ENCODE assay signal across 14 cellular contexts in the genomic region with DNA sequence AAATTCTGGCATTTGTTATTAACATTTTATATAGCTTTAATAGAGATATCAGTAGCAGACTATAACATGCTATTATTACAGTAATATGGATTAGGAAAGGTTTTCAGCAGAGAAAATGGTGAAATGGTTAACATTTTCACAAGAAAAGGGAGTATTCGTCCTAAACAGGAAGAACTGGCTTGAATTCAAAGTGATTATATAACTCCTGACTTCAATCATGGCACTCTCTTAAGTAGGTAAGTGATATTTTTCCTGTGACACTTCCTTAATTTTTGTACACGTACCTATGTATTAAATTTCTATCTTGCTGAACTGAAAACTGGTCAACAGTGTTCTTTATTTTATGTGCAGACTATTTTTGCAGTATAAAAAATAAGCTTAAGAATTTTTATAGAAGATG.
"Had no signal": no experiment of that assay in that cellular context is flagged by ENCODE, and none has a peak within 500 bp of the region (broad histone marks: within the 10 kb centered on the region; RNA-seq: fewer than 3 reads in every experiment).

No MANE protein-coding gene starts in this region.

- H3K9me3 ChIP-seq: ovary, tibial nerve had no signal

- H3K27ac ChIP-seq: neural progenitor cell, ovary had no signal

- H3K27me3 ChIP-seq: neural progenitor cell, ovary, tibial nerve had no signal

- H3K9ac ChIP-seq: neural progenitor cell had no signal

- ATAC-seq: activated T-helper 17 cell treated with anti-CD3 and anti-CD28 coated beads, Interleukin-2, amount 50 U/mL, for 72 hours; effector memory CD8-positive, alpha-beta T cell; left cardiac atrium; T-helper 17 cell had no signal

- DNase-seq: activated CD4-positive, alpha-beta T cell treated with anti-CD3 and anti-CD28 coated beads, Interleukin-2, amount 50 U/mL, for 1 hour; activated naive CD4-positive, alpha-beta T cell treated with anti-CD3 and anti-CD28 coated beads, Interleukin-2, amount 10 ng/mL, durations not matched to agents 7 days and 5 days; activated T-cell treated with anti-CD3 and anti-CD28 coated beads for 4 hours; central memory CD4-positive, alpha-beta T cell; effector memory CD8-positive, alpha-beta T cell; glutamatergic neuron; left cardiac atrium; mesendoderm; ovary; T-helper 17 cell had no signal

- H3K36me3 ChIP-seq: neural progenitor cell, ovary, tibial nerve had no signal

- H3K4me3 ChIP-seq: neural progenitor cell, ovary, skin epidermis, tibial nerve had no signal
